In the genomic region with DNA sequence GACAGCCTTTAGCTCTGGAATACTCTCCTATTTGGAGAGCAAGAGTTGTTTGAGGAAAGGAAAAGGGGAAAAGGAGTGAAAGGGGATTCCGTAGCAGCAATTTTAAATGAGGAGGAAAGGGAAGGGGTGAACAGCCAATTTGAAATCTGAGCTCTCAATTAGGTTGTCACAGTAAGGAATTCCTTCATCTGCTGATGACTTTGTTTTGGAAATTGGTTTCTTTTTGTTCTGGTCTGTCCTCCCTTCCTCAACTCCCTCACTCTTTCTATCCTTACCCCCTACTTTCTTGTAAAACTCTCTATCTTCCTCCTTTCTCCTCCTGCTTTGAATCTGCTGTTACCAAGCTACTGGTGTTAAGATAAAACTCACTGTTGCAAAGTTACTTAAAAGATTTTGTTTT, we compare ENCODE assay signal across 23 cellular contexts.
"Had no signal": no experiment of that assay in that cellular context is flagged by ENCODE, and none has a peak within 500 bp of the region (broad histone marks: within the 10 kb centered on the region; RNA-seq: fewer than 3 reads in every experiment).

No MANE protein-coding gene starts in this region.

- H3K27me3 ChIP-seq: esophagus muscularis mucosa, gastrocnemius medialis, ovary, right atrium auricular region, thyroid gland, upper lobe of right lung had no signal

- ATAC-seq: gastrocnemius medialis; naive thymus-derived CD8-positive, alpha-beta T cell; psoas muscle; T-cell; upper lobe of right lung had no signal

- FAIRE-seq: bronchial epithelial cell had no signal

- H3K9me3 ChIP-seq: esophagus muscularis mucosa, gastrocnemius medialis, left ventricle myocardium inferior, ovary, psoas muscle, right atrium auricular region, thyroid gland, upper lobe of right lung had no signal

- H3K36me3 ChIP-seq: esophagus muscularis mucosa, gastrocnemius medialis, left ventricle myocardium inferior, ovary, right atrium auricular region, thyroid gland, upper lobe of right lung, WERI-Rb-1 had no signal

- H3K4me3 ChIP-seq: coronary artery, esophagus muscularis mucosa, gastrocnemius medialis, left ventricle myocardium inferior, ovary, psoas muscle, right atrium auricular region, thyroid gland, upper lobe of right lung had no signal

- H3K4me1 ChIP-seq: esophagus muscularis mucosa, gastrocnemius medialis, left ventricle myocardium inferior, psoas muscle, right atrium auricular region, thyroid gland, upper lobe of right lung had no signal

- H3K27ac ChIP-seq: coronary artery, esophagus muscularis mucosa, gastrocnemius medialis, left ventricle myocardium inferior, ovary, psoas muscle, right atrium auricular region, thyroid gland, upper lobe of right lung, WERI-Rb-1 had no signal

- DNase-seq: activated CD4-positive, alpha-beta T cell treated with anti-CD3 and anti-CD28 coated beads, Interleukin-2, amount 50 U/mL, for 4 hours; activated naive CD4-positive, alpha-beta T cell treated with Interleukin-2 at 50 U/mL for 16 hours; activated naive CD8-positive, alpha-beta T cell treated with anti-CD3 and anti-CD28 coated beads for 36 hours; activated T-cell treated with anti-CD3 and anti-CD28 coated beads, Interleukin-2, amount 50 U/mL, for 48 hours; amygdala; cerebellar nuclear complex; gastrocnemius medialis; head of caudate nucleus; hypothalamus; left ventricle myocardium inferior; naive thymus-derived CD8-positive, alpha-beta T cell; ovary; psoas muscle; stimulated activated CD4-positive, alpha-beta T cell treated with anti-CD3 and anti-CD28 coated beads, Interleukin-1b, Interleukin-23, amount 100 ng/mL, for 48 hours; substantia nigra; T-cell; thyroid gland; upper lobe of right lung; WERI-Rb-1 had no signal
